14 cellular contexts compared by ENCODE assay signal in the genomic region with DNA sequence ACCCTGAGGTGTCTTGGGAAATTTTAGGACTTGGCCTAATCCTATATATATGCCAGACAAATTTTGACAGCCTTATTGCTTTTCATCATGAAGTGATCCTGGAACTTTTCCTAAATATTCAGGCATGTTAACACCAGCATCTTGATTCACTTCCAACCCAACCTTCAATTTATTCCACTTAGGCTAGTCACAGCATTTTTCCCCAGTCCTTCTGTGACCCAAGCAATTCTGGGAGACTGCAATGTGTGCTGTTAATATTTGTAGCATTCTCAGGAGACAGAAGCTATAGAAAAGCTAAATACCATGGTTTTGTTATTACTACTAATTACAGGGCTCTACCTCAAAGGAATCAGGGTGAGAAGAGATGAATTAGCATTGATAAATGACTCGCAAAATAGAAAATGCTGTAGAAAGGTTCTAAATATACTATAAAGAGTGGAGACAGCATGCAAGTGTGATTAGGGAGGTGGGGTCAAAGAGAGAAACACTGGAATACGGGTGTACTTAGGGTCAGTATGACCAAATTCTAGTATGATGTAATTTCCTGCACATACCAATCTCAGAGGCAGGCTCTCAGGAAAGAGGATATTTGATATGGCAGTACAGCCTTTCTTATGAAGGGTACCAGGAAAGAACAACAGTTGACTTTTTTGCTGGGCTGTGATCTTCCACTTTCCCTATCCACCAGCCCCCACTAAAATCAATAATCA. TPM values are rescaled to one million over a fixed set of nuclear protein-coding genes. Genes with fewer than 3 reads are reported as not detected.
DNase-seq lines count a peak whose midpoint lies in the region; ATAC-seq and TF ChIP-seq lines count a peak whose summit lies in the region.
"Had no signal": no experiment of that assay in that cellular context is flagged by ENCODE, and none has a peak within 500 bp of the region (broad histone marks: within the 10 kb centered on the region; RNA-seq: fewer than 3 reads in every experiment).

No MANE protein-coding gene starts in this region.

- intact Hi-C loops in posterior cingulate gyrus (cut with DNase I) = no loop called here

- H3K36me3 Mint-ChIP-seq in progenitor cell of endocrine pancreas (ENCODE audit: insufficient read depth) = no peaks in the 10 kb centered on the region
- H3K36me3 Mint-ChIP-seq: activated CD8-positive, alpha-beta memory T cell treated with anti-CD3 and anti-CD28 coated beads, Interleukin-2, amount 10 ng/mL, durations not matched to agents 7 days and 5 days; IgD-negative memory B cell; natural killer cell treated with Interleukin-12 subunit alpha and Interleukin-12 subunit beta and Interleukin-15 and Interleukin-18, amount 100 ng/mL, for 72 hours had no signal

- TF ChIP-seq CTCF in progenitor cell of endocrine pancreas (IDR thresholded peaks at IDR 0.05; ENCODE audit: unreplicated experiment) = no peak

- H3K36me3 ChIP-seq in mesodermal cell (ENCODE audit: control insufficient read depth, insufficient read depth, low read length) = no peaks in the 10 kb centered on the region
- H3K36me3 ChIP-seq: upper lobe of left lung had no signal

- H3K4me3 Mint-ChIP-seq in progenitor cell of endocrine pancreas (ENCODE audit: low read depth) = no peak overlapping the region
- H3K4me3 Mint-ChIP-seq: activated CD8-positive, alpha-beta memory T cell treated with anti-CD3 and anti-CD28 coated beads, Interleukin-2, amount 10 ng/mL, durations not matched to agents 7 days and 5 days; IgD-negative memory B cell; natural killer cell treated with Interleukin-12 subunit alpha and Interleukin-12 subunit beta and Interleukin-15 and Interleukin-18, amount 100 ng/mL, for 72 hours; T-helper 1 cell treated with Interleukin-12 subunit alpha and Interleukin-12 subunit beta and Interleukin-4 antibody, amounts not matched to agents 30 μg/mL and 1 μg/mL, for 36 hours had no signal

- WGBS in mesodermal cell (ENCODE audit: insufficient coverage in 2 of 2), 2 experiments = 67 to 72% methylated on average over 1 to 2 of the region's 2 CpGs

- no peak overlapping the region for H3K27ac Mint-ChIP-seq in progenitor cell of endocrine pancreas
- H3K27ac Mint-ChIP-seq: activated CD8-positive, alpha-beta memory T cell treated with anti-CD3 and anti-CD28 coated beads, Interleukin-2, amount 10 ng/mL, durations not matched to agents 7 days and 5 days; IgD-negative memory B cell; natural killer cell treated with Interleukin-12 subunit alpha and Interleukin-12 subunit beta and Interleukin-15 and Interleukin-18, amount 100 ng/mL, for 72 hours; T-helper 1 cell treated with Interleukin-12 subunit alpha and Interleukin-12 subunit beta and Interleukin-4 antibody, amounts not matched to agents 30 μg/mL and 1 μg/mL, for 36 hours had no signal

- peak; percentile 57 for DNase-seq in AG08395 (ENCODE audit: low spot score)
- DNase-seq in NCI-H446 treated with DMSO at 0.1 percent for 48 hours (lab: John Stamatoyannopoulos, UW) = peak; percentile 75
- DNase-seq in dedifferentiated amniotic fluid mesenchymal stem cell (ENCODE audit: extremely low spot score) = peak; percentile 92
- DNase-seq in NCI-H1930 (lab: John Stamatoyannopoulos, UW) = no peak
- DNase-seq in posterior cingulate gyrus = no peak
- DNase-seq in progenitor cell of endocrine pancreas (ENCODE audit: low spot score, unreplicated experiment) = no peak
- DNase-seq: activated CD8-positive, alpha-beta memory T cell treated with anti-CD3 and anti-CD28 coated beads, Interleukin-2, amount 10 ng/mL, durations not matched to agents 7 days and 5 days; stimulated activated CD4-positive, alpha-beta T cell treated with anti-CD3 and anti-CD28 coated beads, Interleukin-4, amount 100 ng/mL, for 4 hours; upper lobe of left lung had no signal

- no peaks in the 10 kb centered on the region for H3K4me1 Mint-ChIP-seq in progenitor cell of endocrine pancreas (ENCODE audit: low read depth)

- ATAC-seq in HG03457 (IDR thresholded peaks at IDR 0.05; ENCODE audit: unreplicated experiment) = no peak
- ATAC-seq: activated CD8-positive, alpha-beta memory T cell treated with anti-CD3 and anti-CD28 coated beads, Interleukin-2, amount 10 ng/mL, durations not matched to agents 7 days and 5 days; natural killer cell treated with Interleukin-12 subunit alpha and Interleukin-12 subunit beta and Interleukin-15 and Interleukin-18, amount 100 ng/mL, for 72 hours had no signal

- H3K4me1 ChIP-seq in mesodermal cell (ENCODE audit: control insufficient read depth, insufficient read depth, low read length, poor library complexity, severe bottlenecking) = peaks cover 11% of the 10 kb centered on the region
- H3K4me1 ChIP-seq: upper lobe of left lung had no signal

- H3K9me3 ChIP-seq in mesodermal cell (ENCODE audit: control insufficient read depth, low read length) = no peaks in the 10 kb centered on the region
- H3K9me3 ChIP-seq: upper lobe of left lung had no signal

- H3K27me3 Mint-ChIP-seq in progenitor cell of endocrine pancreas = peaks cover 24% of the 10 kb centered on the region

- H3K4me3 ChIP-seq in mesodermal cell (ENCODE audit: extremely low read depth, insufficient read depth, low read length, poor library complexity, severe bottlenecking) = no peak overlapping the region
- H3K4me3 ChIP-seq: upper lobe of left lung had no signal

- H3K27ac ChIP-seq in mesodermal cell (ENCODE audit: low read depth, low read length, severe bottlenecking) = peak overlapping the region; percentile 70
- H3K27ac ChIP-seq: upper lobe of left lung had no signal

- H3K9me3 Mint-ChIP-seq in progenitor cell of endocrine pancreas (ENCODE audit: low read depth) = no peaks in the 10 kb centered on the region
- H3K9me3 Mint-ChIP-seq: IgD-negative memory B cell; natural killer cell treated with Interleukin-12 subunit alpha and Interleukin-12 subunit beta and Interleukin-15 and Interleukin-18, amount 100 ng/mL, for 72 hours; T-helper 1 cell treated with Interleukin-12 subunit alpha and Interleukin-12 subunit beta and Interleukin-4 antibody, amounts not matched to agents 30 μg/mL and 1 μg/mL, for 36 hours had no signal

RNA-seq across cellular contexts. Expression of a gene that starts 29.1 kb away (rescaled TPM):
- 76.0 TPM for polyA plus RNA-seq in mesodermal cell (2013, experiment 1 of 2)
- polyA plus RNA-seq in mesodermal cell (2013, experiment 2 of 2) = 84.5 TPM
- 1.5 TPM in 2 replicates for total RNA-seq in progenitor cell of endocrine pancreas
- total RNA-seq: activated CD8-positive, alpha-beta memory T cell treated with anti-CD3 and anti-CD28 coated beads, Interleukin-2, amount 10 ng/mL, durations not matched to agents 7 days and 5 days; natural killer cell treated with Interleukin-12 subunit alpha and Interleukin-12 subunit beta and Interleukin-15 and Interleukin-18, amount 100 ng/mL, for 72 hours had no signal
- polyA plus RNA-seq: IgD-negative memory B cell had no signal

Comparison
In these comparisons a context has a peak if more than half of its experiments do, and no peak if none do; other contexts are left out.
1. DNase-seq: peak in AG08395 (single experiment), NCI-H446 treated with DMSO at 0.1 percent for 48 hours (single experiment) and dedifferentiated amniotic fluid mesenchymal stem cell (single experiment); none in NCI-H1930 (0 of 2), posterior cingulate gyrus (0 of 10) and progenitor cell of endocrine pancreas (single experiment).